ENCODE assay signal across 12 cellular contexts in genomic region chr4:101187837-101188236, GRCh38.
A peak's percentile ranks its signal among the peaks of the same experiment; 100 is the strongest.
DNase-seq lines count a peak whose midpoint lies in the region; ATAC-seq and TF ChIP-seq lines count a peak whose summit lies in the region.
"Had no signal": no experiment of that assay in that cellular context is flagged by ENCODE, and none has a peak within 500 bp of the region (broad histone marks: within the 10 kb centered on the region; RNA-seq: fewer than 3 reads in every experiment).

No MANE protein-coding gene starts in this region.

- DNase-seq in ELR (ENCODE audit: low read depth) = peak; percentile 34
- DNase-seq in RPMI7951 (ENCODE audit: low read depth) = peak; percentile 18
- DNase-seq in fibroblast of the aortic adventitia (ENCODE audit: low read depth) = peak; percentile 43
- DNase-seq in stimulated activated CD4-positive, alpha-beta T cell treated with anti-CD3 and anti-CD28 coated beads, Interleukin-2, amount 100 ng/mL, for 48 hours = no peak
- no peak for DNase-seq in inferior parietal cortex (ENCODE audit: extremely low spot score)
- DNase-seq in NOMO-1 treated with dmso at 0.1 percent for 144 hours (lab: John Stamatoyannopoulos, UW; ENCODE audit: unreplicated experiment) = no peak
- DNase-seq: activated CD4-positive, alpha-beta memory T cell treated with anti-CD3 and anti-CD28 coated beads for 36 hours; CD8-positive, alpha-beta memory T cell; ovary; T-cell had no signal

- H3K4me3 ChIP-seq in fibroblast of the aortic adventitia (ENCODE audit: low read depth, low read length) = no peak overlapping the region
- H3K4me3 ChIP-seq: ovary had no signal

- ATAC-seq in GM21619 (IDR thresholded peaks at IDR 0.05; ENCODE audit: unreplicated experiment) = no peak

- peak overlapping the region; percentile 97 for H3K27ac ChIP-seq in 22Rv1
- H3K27ac ChIP-seq: ovary had no signal

- TF ChIP-seq CTCF in 22Rv1 (IDR thresholded peaks at IDR 0.05) (peak; percentile 19; the same call in 1 of the 2 replicates), fibroblast of the aortic adventitia (IDR thresholded peaks at IDR 0.05; ENCODE audit: insufficient read depth, low read length) (peak; percentile 29)

Comparison
In these comparisons a context has a peak if more than half of its experiments do, and no peak if none do; other contexts are left out.
1. DNase-seq: peak in ELR (single experiment), RPMI7951 (single experiment) and fibroblast of the aortic adventitia (single experiment); none in stimulated activated CD4-positive, alpha-beta T cell treated with anti-CD3 and anti-CD28 coated beads, Interleukin-2, amount 100 ng/mL, for 48 hours (0 of 2), inferior parietal cortex (single experiment) and NOMO-1 treated with dmso at 0.1 percent for 144 hours (single experiment).